Comparison of ENCODE assay signal across 8 cellular contexts in the genomic region with DNA sequence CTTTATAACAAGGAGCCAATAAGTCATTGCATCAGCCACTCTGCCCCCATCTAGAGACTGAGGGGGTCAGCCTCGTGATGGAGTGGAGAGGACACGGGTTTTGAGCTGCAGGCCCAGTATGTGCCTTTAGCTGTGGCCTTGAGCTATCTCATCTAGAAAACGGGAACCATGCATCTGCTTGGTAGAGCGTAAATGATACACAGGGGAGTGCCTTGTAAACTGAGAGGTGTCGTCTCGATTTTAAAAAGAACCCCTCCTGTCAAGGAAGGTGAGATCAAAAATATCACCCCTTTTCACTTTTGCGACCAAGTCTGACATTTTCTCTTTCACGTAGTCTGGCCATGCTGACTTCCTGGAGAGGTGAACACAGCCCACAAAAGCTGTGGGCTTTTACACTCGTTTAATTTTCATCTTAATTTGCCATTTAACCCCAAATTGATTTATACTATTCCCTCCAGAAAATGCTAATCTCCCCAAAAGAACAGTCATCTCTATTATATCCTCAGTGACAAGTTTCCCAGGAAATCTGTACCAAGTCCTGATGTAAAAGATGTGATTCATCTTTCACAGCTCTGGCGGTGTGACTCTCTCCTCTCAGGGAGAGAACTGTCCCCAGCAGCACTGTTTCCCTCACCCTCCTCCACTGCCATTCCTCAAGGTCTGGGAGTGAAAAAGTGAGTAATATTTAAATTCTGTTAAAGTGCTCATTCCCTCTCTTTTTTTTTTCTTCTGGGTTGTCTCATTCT. TPM values are rescaled to one million over a fixed set of nuclear protein-coding genes. Genes with fewer than 3 reads are reported as not detected.
DNase-seq lines count a peak whose midpoint lies in the region; ATAC-seq lines count a peak whose summit lies in the region.

No MANE protein-coding gene starts in this region.

- H3K4me1 ChIP-seq in SJCRH30 = no peaks in the 10 kb centered on the region

- H3K27me3 ChIP-seq in SJCRH30 = no peaks in the 10 kb centered on the region

- peak; percentile 35 for DNase-seq in stimulated activated CD4-positive, alpha-beta T cell treated with anti-CD3 and anti-CD28 coated beads, Interleukin-12 subunit alpha, Interleukin-12 subunit beta, amount 100 ng/mL, for 4 hours
- DNase-seq in stimulated activated CD4-positive, alpha-beta T cell treated with anti-CD3 and anti-CD28 coated beads, Interleukin-2, amount 100 ng/mL, for 48 hours = no peak
- DNase-seq in activated CD4-positive, alpha-beta memory T cell treated with anti-CD3 and anti-CD28 coated beads for 36 hours = peak; percentile 70
- DNase-seq in naive thymus-derived CD8-positive, alpha-beta T cell = peak in 3 of 10 donors; percentile 26 to 49 (median 37)
- DNase-seq in SJCRH30 (no peak), 8988T (no peak), substantia nigra (lab: John Stamatoyannopoulos, UW) (no peak)

- H3K27ac Mint-ChIP-seq in activated CD4-positive, alpha-beta memory T cell treated with anti-CD3 and anti-CD28 coated beads for 36 hours = peak overlapping the region; percentile 91
- peak overlapping the region; percentile 79 to 97 (median 93) for H3K27ac Mint-ChIP-seq in naive thymus-derived CD8-positive, alpha-beta T cell

- CTCF ChIA-PET in activated CD4-positive, alpha-beta memory T cell treated with anti-CD3 and anti-CD28 coated beads for 36 hours (lab: Charles Lee) = interaction anchor here (0.5 to 4.1 kb wide), 7 partner anchors 10 to 224 kb away, joined by 3 to 20 read pairs (median 7); no protein-coding TSS in a partner anchor

- H3K36me3 ChIP-seq in SJCRH30 = no peaks in the 10 kb centered on the region

- POLR2A ChIA-PET in activated CD4-positive, alpha-beta memory T cell treated with anti-CD3 and anti-CD28 coated beads for 36 hours (lab: Charles Lee) = interaction anchor here (1.0 to 4.9 kb wide), 10 partner anchors 15 to 223 kb away, joined by 3 to 28 read pairs (median 4); no protein-coding TSS in a partner anchor
- POLR2A ChIA-PET in naive thymus-derived CD8-positive, alpha-beta T cell (lab: Charles Lee) = interaction anchor here (0.5 to 6.2 kb wide), 13 partner anchors 8 to 520 kb away, joined by 3 to 63 read pairs (median 4); a partner anchor contains a TSS

- H3K4me3 ChIP-seq in SJCRH30 = no peak overlapping the region

- no peaks in the 10 kb centered on the region for H3K9me3 ChIP-seq in SJCRH30 (replicated peaks)

- H3K4me3 Mint-ChIP-seq in activated CD4-positive, alpha-beta memory T cell treated with anti-CD3 and anti-CD28 coated beads for 36 hours = peak overlapping the region; percentile 30
- H3K4me3 Mint-ChIP-seq in naive thymus-derived CD8-positive, alpha-beta T cell = peak overlapping the region; percentile 15 to 82 (median 68)

- H3K9me3 Mint-ChIP-seq in activated CD4-positive, alpha-beta memory T cell treated with anti-CD3 and anti-CD28 coated beads for 36 hours = no peaks in the 10 kb centered on the region
- H3K9me3 Mint-ChIP-seq in naive thymus-derived CD8-positive, alpha-beta T cell = no peaks in the 10 kb centered on the region

- ATAC-seq in HG03025 (IDR thresholded peaks at IDR 0.05; ENCODE audit: low FRiP score, unreplicated experiment) = peak; percentile 48
- ATAC-seq in naive thymus-derived CD8-positive, alpha-beta T cell = no peak

- H3K27me3 Mint-ChIP-seq in activated CD4-positive, alpha-beta memory T cell treated with anti-CD3 and anti-CD28 coated beads for 36 hours = no peaks in the 10 kb centered on the region
- no peaks in the 10 kb centered on the region for H3K27me3 Mint-ChIP-seq in naive thymus-derived CD8-positive, alpha-beta T cell

- intact Hi-C loops in activated CD4-positive, alpha-beta memory T cell treated with anti-CD3 and anti-CD28 coated beads for 36 hours (cut with micrococcal nuclease) = no loop called here

- H3K27ac ChIP-seq in SJCRH30 (no peak overlapping the region), substantia nigra (ENCODE audit: low read depth, low read length, poor library complexity, severe bottlenecking) (no peak overlapping the region)

- H3K4me1 Mint-ChIP-seq in activated CD4-positive, alpha-beta memory T cell treated with anti-CD3 and anti-CD28 coated beads for 36 hours (ENCODE audit: low read depth) = peaks cover 92% of the 10 kb centered on the region
- peaks cover 39 to 94% (median 88%) of the 10 kb centered on the region in 4 donors for H3K4me1 Mint-ChIP-seq in naive thymus-derived CD8-positive, alpha-beta T cell

- no peaks in the 10 kb centered on the region for H3K36me3 Mint-ChIP-seq in activated CD4-positive, alpha-beta memory T cell treated with anti-CD3 and anti-CD28 coated beads for 36 hours
- no peaks in the 10 kb centered on the region for H3K36me3 Mint-ChIP-seq in naive thymus-derived CD8-positive, alpha-beta T cell

RNA-seq across cellular contexts. Expression of a gene that starts 30.6 kb away (rescaled TPM):
- total RNA-seq in activated CD4-positive, alpha-beta memory T cell treated with anti-CD3 and anti-CD28 coated beads for 36 hours = 10 to 100 TPM in 1 of 2 experiments, 1 to 10 TPM in 1; 7.7 to 10.1 TPM
- 10 to 100 TPM; 22.3 to 26.0 TPM for total RNA-seq in naive thymus-derived CD8-positive, alpha-beta T cell
- polyA plus RNA-seq in naive thymus-derived CD8-positive, alpha-beta T cell = 10 to 100 TPM in 1 of 3 donors, 1 to 10 TPM in 2; 8.8 to 10.4 (median 9.5) TPM
- total RNA-seq in SJCRH30 (2014; rRNA removed; shearing (Covaris generic)) = 7.8 and 11.6 TPM in 2 replicates

Comparison
In these comparisons a context has a peak if more than half of its experiments do, and no peak if none do; other contexts are left out.
1. DNase-seq: peak in stimulated activated CD4-positive, alpha-beta T cell treated with anti-CD3 and anti-CD28 coated beads, Interleukin-12 subunit alpha, Interleukin-12 subunit beta, amount 100 ng/mL, for 4 hours (single experiment) and activated CD4-positive, alpha-beta memory T cell treated with anti-CD3 and anti-CD28 coated beads for 36 hours (single experiment); none in stimulated activated CD4-positive, alpha-beta T cell treated with anti-CD3 and anti-CD28 coated beads, Interleukin-2, amount 100 ng/mL, for 48 hours (0 of 2), SJCRH30 (0 of 2), 8988T (single experiment) and substantia nigra (0 of 49).